1 cellular context compared by ENCODE assay signal in the genomic region with DNA sequence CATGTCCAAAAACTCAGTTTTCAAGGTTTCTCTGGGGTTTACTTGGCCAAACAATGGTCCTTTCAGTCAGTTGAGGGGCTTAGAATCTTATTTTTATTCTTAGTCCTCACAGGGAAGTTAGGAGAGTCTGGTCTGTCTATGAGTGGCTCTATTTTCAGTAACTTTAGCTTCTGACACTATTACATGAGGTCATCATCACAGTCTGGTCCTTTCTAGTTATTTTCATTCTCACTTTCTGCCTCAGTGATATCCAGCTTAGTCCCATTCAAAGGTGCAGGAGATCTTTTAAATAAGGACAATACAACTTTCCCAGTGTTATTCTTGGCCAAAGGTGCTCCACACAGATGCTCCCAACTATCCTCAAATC.
TF ChIP-seq lines count a peak whose summit lies in the region.

No MANE protein-coding gene starts in this region.

TF ChIP-seq in HepG2, 621 proteins besides CTCF, POLR2A, EP300 and RAD21 (continued from another document):
- TF ChIP-seq, protein P1, sequence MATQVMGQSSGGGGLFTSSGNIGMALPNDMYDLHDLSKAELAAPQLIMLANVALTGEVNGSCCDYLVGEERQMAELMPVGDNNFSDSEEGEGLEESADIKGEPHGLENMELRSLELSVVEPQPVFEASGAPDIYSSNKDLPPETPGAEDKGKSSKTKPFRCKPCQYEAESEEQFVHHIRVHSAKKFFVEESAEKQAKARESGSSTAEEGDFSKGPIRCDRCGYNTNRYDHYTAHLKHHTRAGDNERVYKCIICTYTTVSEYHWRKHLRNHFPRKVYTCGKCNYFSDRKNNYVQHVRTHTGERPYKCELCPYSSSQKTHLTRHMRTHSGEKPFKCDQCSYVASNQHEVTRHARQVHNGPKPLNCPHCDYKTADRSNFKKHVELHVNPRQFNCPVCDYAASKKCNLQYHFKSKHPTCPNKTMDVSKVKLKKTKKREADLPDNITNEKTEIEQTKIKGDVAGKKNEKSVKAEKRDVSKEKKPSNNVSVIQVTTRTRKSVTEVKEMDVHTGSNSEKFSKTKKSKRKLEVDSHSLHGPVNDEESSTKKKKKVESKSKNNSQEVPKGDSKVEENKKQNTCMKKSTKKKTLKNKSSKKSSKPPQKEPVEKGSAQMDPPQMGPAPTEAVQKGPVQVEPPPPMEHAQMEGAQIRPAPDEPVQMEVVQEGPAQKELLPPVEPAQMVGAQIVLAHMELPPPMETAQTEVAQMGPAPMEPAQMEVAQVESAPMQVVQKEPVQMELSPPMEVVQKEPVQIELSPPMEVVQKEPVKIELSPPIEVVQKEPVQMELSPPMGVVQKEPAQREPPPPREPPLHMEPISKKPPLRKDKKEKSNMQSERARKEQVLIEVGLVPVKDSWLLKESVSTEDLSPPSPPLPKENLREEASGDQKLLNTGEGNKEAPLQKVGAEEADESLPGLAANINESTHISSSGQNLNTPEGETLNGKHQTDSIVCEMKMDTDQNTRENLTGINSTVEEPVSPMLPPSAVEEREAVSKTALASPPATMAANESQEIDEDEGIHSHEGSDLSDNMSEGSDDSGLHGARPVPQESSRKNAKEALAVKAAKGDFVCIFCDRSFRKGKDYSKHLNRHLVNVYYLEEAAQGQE (IDR thresholded peaks at IDR 0.05; ENCODE audit: borderline replicate concordance in 1 of 2, low read depth in 1 of 2, low read length in 2 of 2) = no peak
- peak; percentile 17; the same call in 1 of the 2 replicates for TF ChIP-seq ATF7 (IDR thresholded peaks at IDR 0.05)
- no peak for TF ChIP-seq ATF7 (CRISPR knock-in tag; IDR thresholded peaks at IDR 0.05)
- no peak for TF ChIP-seq JUNB (CRISPR knock-in tag; IDR thresholded peaks at IDR 0.05; ENCODE audit: borderline replicate concordance)
- TF ChIP-seq, protein P2, sequence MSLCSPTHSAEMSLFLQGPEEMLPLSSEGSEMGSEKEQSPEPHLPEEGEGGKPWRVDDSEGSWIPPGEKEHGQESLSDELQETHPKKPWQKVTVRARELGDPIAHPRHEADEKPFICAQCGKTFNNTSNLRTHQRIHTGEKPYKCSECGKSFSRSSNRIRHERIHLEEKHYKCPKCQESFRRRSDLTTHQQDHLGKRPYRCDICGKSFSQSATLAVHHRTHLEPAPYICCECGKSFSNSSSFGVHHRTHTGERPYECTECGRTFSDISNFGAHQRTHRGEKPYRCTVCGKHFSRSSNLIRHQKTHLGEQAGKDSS (CRISPR knock-in tag; IDR thresholded peaks at IDR 0.05; ENCODE audit: borderline replicate concordance, low read depth) = no peak
- TF ChIP-seq, protein P3, sequence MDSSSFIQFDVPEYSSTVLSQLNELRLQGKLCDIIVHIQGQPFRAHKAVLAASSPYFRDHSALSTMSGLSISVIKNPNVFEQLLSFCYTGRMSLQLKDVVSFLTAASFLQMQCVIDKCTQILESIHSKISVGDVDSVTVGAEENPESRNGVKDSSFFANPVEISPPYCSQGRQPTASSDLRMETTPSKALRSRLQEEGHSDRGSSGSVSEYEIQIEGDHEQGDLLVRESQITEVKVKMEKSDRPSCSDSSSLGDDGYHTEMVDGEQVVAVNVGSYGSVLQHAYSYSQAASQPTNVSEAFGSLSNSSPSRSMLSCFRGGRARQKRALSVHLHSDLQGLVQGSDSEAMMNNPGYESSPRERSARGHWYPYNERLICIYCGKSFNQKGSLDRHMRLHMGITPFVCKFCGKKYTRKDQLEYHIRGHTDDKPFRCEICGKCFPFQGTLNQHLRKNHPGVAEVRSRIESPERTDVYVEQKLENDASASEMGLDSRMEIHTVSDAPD (CRISPR knock-in tag; IDR thresholded peaks at IDR 0.05) = no peak
- TF ChIP-seq, protein P4, sequence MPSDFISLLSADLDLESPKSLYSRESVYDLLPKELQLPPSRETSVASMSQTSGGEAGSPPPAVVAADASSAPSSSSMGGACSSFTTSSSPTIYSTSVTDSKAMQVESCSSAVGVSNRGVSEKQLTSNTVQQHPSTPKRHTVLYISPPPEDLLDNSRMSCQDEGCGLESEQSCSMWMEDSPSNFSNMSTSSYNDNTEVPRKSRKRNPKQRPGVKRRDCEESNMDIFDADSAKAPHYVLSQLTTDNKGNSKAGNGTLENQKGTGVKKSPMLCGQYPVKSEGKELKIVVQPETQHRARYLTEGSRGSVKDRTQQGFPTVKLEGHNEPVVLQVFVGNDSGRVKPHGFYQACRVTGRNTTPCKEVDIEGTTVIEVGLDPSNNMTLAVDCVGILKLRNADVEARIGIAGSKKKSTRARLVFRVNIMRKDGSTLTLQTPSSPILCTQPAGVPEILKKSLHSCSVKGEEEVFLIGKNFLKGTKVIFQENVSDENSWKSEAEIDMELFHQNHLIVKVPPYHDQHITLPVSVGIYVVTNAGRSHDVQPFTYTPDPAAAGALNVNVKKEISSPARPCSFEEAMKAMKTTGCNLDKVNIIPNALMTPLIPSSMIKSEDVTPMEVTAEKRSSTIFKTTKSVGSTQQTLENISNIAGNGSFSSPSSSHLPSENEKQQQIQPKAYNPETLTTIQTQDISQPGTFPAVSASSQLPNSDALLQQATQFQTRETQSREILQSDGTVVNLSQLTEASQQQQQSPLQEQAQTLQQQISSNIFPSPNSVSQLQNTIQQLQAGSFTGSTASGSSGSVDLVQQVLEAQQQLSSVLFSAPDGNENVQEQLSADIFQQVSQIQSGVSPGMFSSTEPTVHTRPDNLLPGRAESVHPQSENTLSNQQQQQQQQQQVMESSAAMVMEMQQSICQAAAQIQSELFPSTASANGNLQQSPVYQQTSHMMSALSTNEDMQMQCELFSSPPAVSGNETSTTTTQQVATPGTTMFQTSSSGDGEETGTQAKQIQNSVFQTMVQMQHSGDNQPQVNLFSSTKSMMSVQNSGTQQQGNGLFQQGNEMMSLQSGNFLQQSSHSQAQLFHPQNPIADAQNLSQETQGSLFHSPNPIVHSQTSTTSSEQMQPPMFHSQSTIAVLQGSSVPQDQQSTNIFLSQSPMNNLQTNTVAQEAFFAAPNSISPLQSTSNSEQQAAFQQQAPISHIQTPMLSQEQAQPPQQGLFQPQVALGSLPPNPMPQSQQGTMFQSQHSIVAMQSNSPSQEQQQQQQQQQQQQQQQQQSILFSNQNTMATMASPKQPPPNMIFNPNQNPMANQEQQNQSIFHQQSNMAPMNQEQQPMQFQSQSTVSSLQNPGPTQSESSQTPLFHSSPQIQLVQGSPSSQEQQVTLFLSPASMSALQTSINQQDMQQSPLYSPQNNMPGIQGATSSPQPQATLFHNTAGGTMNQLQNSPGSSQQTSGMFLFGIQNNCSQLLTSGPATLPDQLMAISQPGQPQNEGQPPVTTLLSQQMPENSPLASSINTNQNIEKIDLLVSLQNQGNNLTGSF (CRISPR knock-in tag; IDR thresholded peaks at IDR 0.05) = no peak
- TF ChIP-seq RFXAP (CRISPR knock-in tag; IDR thresholded peaks at IDR 0.05; ENCODE audit: borderline replicate concordance) = no peak
- TF ChIP-seq RELA (CRISPR knock-in tag; IDR thresholded peaks at IDR 0.05) = no peak
TF ChIP-seq in HepG2: peak in this region for 1.
